ENCODE assay signal across 10 cellular contexts in genomic region chr10:124705817-124706461, GRCh38. TPM values are rescaled to one million over a fixed set of nuclear protein-coding genes. Genes with fewer than 3 reads are reported as not detected.
DNase-seq lines count a peak whose midpoint lies in the region; ATAC-seq and TF ChIP-seq lines count a peak whose summit lies in the region.
"Had no signal": no experiment of that assay in that cellular context is flagged by ENCODE, and none has a peak within 500 bp of the region (broad histone marks: within the 10 kb centered on the region; RNA-seq: fewer than 3 reads in every experiment).

No MANE protein-coding gene starts in this region.

- intact Hi-C loops in CD4-positive, alpha-beta memory T cell (cut with micrococcal nuclease) = no loop called here
- intact Hi-C loops in Panc1 (cut with micrococcal nuclease; ENCODE audit: unreplicated experiment) = no loop called here
- intact Hi-C loops in tibial artery (cut with DNase I; ENCODE audit: low total_unique reads) = no loop called here

- H3K27me3 ChIP-seq in CD4-positive, alpha-beta memory T cell (ENCODE audit: insufficient read depth, low read length) = no peaks in the 10 kb centered on the region
- H3K27me3 ChIP-seq in Panc1 (ENCODE audit: control insufficient read depth, insufficient read depth, low read length) (no peaks in the 10 kb centered on the region), endodermal cell (ENCODE audit: control insufficient read depth, insufficient read depth, low read length, poor library complexity, severe bottlenecking) (no peaks in the 10 kb centered on the region), parathyroid adenoma (ENCODE audit: control insufficient read depth, insufficient read depth, low read length) (no peaks in the 10 kb centered on the region), tibial artery (no peaks in the 10 kb centered on the region)

- POLR2A ChIA-PET in CD4-positive, alpha-beta memory T cell (lab: Charles Lee; ENCODE audit: partially characterized antibody) = interaction anchor here (0.6 to 15.3 kb wide), 15 partner anchors 9 to 94 kb away, joined by 3 to 544 read pairs (median 4); partner anchors contain the start of gene FAM53B
- POLR2A ChIA-PET in Panc1 (lab: Charles Lee) = no interaction called here

- in situ Hi-C loops in Panc1 (cut with HindIII; ENCODE audit: low pct_unique_long_range_greater_than_20kb, low sequenced_read_pairs) = no loop called here

- no TSS peak for BruUV-seq in Panc1 (replicated peaks; lab: Mats Ljungman, UMichigan)

- peaks cover 26 to 46% of the 10 kb centered on the region in 2 donors for H3K36me3 Mint-ChIP-seq in CD4-positive, alpha-beta memory T cell
- peaks cover 12% of the 10 kb centered on the region for H3K36me3 Mint-ChIP-seq in endodermal cell (ENCODE audit: low read depth)

- peaks cover 28% of the 10 kb centered on the region for H3K79me2 ChIP-seq in parathyroid adenoma

- peaks cover 18% of the 10 kb centered on the region for H3K36me3 ChIP-seq in CD4-positive, alpha-beta memory T cell (ENCODE audit: insufficient read depth, low read length)
- H3K36me3 ChIP-seq in Panc1 (ENCODE audit: control insufficient read depth, insufficient read depth, low read length) (no peaks in the 10 kb centered on the region), endodermal cell (ENCODE audit: control insufficient read depth, insufficient read depth, low read length) (peaks cover 8% of the 10 kb centered on the region), parathyroid adenoma (ENCODE audit: control insufficient read depth, insufficient read depth, low read length) (no peaks in the 10 kb centered on the region), tibial artery (peaks cover 0 to 17% (median 0%) of the 10 kb centered on the region in 3 donors)

- H3K4me1 ChIP-seq in CD4-positive, alpha-beta memory T cell (ENCODE audit: insufficient read depth, low read length) = peaks cover 100% of the 10 kb centered on the region
- peaks cover 13% of the 10 kb centered on the region for H3K4me1 ChIP-seq in Panc1 (ENCODE audit: control insufficient read depth, insufficient read depth, low read length)
- H3K4me1 ChIP-seq in endodermal cell (ENCODE audit: control insufficient read depth, insufficient read depth, low read length) = no peaks in the 10 kb centered on the region
- H3K4me1 ChIP-seq in parathyroid adenoma = peaks cover 93% of the 10 kb centered on the region
- H3K4me1 ChIP-seq in tibial artery = peaks cover 3 to 73% (median 49%) of the 10 kb centered on the region in 4 donors

- peak overlapping the region; percentile 90 for H3K27ac ChIP-seq in CD4-positive, alpha-beta memory T cell (ENCODE audit: low read depth, low read length)
- H3K27ac ChIP-seq in Panc1 (ENCODE audit: low read length) = no peak overlapping the region
- H3K27ac ChIP-seq in endodermal cell (ENCODE audit: low read depth, low read length) = no peak overlapping the region
- H3K27ac ChIP-seq in parathyroid adenoma = peak overlapping the region; percentile 100
- no peak overlapping the region for H3K27ac ChIP-seq in tibial artery

- peak overlapping the region in 3 of 8 donors; percentile 59 to 82 (median 61) for H3K4me3 Mint-ChIP-seq in CD4-positive, alpha-beta memory T cell
- no peak overlapping the region for H3K4me3 Mint-ChIP-seq in endodermal cell

- H3K9ac ChIP-seq in endodermal cell (ENCODE audit: extremely low read depth, low read length, poor library complexity, severe bottlenecking) = no peak overlapping the region
- no peak overlapping the region for H3K9ac ChIP-seq in parathyroid adenoma

- WGBS in endodermal cell (ENCODE audit: insufficient coverage in 1 of 2, insufficient read length in 1 of 2), 2 experiments = 92 to 93% methylated on average over 6 to 12 of the region's 12 CpGs

- peaks cover 82 to 100% (median 94%) of the 10 kb centered on the region in 4 donors for H3K4me1 Mint-ChIP-seq in CD4-positive, alpha-beta memory T cell
- H3K4me1 Mint-ChIP-seq in endodermal cell = peaks cover 16% of the 10 kb centered on the region

- no peak for TF ChIP-seq CTCF in Panc1 (IDR thresholded peaks at IDR 0.05)
- TF ChIP-seq CTCF in endodermal cell (conservative IDR thresholded peaks at IDR 0.05) = no peak
- peak; percentile 51 for TF ChIP-seq CTCF in parathyroid adenoma (IDR thresholded peaks at IDR 0.05)
- no peak for TF ChIP-seq CTCF in tibial artery (IDR thresholded peaks at IDR 0.05)

- no peak overlapping the region for H3K4me2 ChIP-seq in parathyroid adenoma (ENCODE audit: low read length)

- DNase-seq in CD4-positive, alpha-beta memory T cell = peak in 1 of 5 donors; percentile 19
- no peak for DNase-seq in Panc1 (ENCODE audit: low read depth, low spot score)
- DNase-seq in endodermal cell = no peak
- no peak for DNase-seq in NCI-H1694 treated with DMSO at 0.1 percent for 48 hours (lab: John Stamatoyannopoulos, UW)
- DNase-seq in NCI-H1436 (lab: John Stamatoyannopoulos, UW) = no peak
- DNase-seq in tibial artery = no peak
- DNase-seq: DMS 273 treated with DMSO at 0.1 percent for 48 hours, NCI-H446 treated with DMSO at 0.1 percent for 48 hours had no signal

- no peaks in the 10 kb centered on the region for H3K9me3 Mint-ChIP-seq in CD4-positive, alpha-beta memory T cell
- H3K9me3 Mint-ChIP-seq in endodermal cell = no peaks in the 10 kb centered on the region

- no peaks in the 10 kb centered on the region for H3K27me3 Mint-ChIP-seq in CD4-positive, alpha-beta memory T cell
- H3K27me3 Mint-ChIP-seq in endodermal cell (ENCODE audit: insufficient read depth) = no peaks in the 10 kb centered on the region

- H3K4me3 ChIP-seq in CD4-positive, alpha-beta memory T cell (ENCODE audit: low read length in 2 of 2) = no peak overlapping the region
- no peak overlapping the region for H3K4me3 ChIP-seq in Panc1 (ENCODE audit: low read depth in 2 of 2, low read length in 2 of 2)
- H3K4me3 ChIP-seq in endodermal cell (ENCODE audit: low read length) = no peak overlapping the region
- no peak overlapping the region for H3K4me3 ChIP-seq in parathyroid adenoma (ENCODE audit: low read depth, low read length)
- no peak overlapping the region for H3K4me3 ChIP-seq in tibial artery

- H3K9me3 ChIP-seq in CD4-positive, alpha-beta memory T cell (ENCODE audit: control insufficient read depth in 1 of 2, low read length in 2 of 2) = no peaks in the 10 kb centered on the region
- H3K9me3 ChIP-seq in Panc1 (ENCODE audit: control insufficient read depth, insufficient read depth, low read depth, low read length) (no peaks in the 10 kb centered on the region), endodermal cell (ENCODE audit: control insufficient read depth, low read length) (no peaks in the 10 kb centered on the region), parathyroid adenoma (ENCODE audit: control insufficient read depth, low read length) (no peaks in the 10 kb centered on the region), tibial artery (no peaks in the 10 kb centered on the region)

- ATAC-seq in Panc1 (peak; percentile 47), GM18517 (IDR thresholded peaks at IDR 0.05; ENCODE audit: unreplicated experiment) (no peak)

- peak overlapping the region; percentile 28 for H2AFZ ChIP-seq in parathyroid adenoma

- CTCF ChIA-PET in CD4-positive, alpha-beta memory T cell (lab: Charles Lee; ENCODE audit: partially characterized antibody) = interaction anchor here (0.8 to 11.1 kb wide), 12 partner anchors 9 to 79 kb away, joined by 3 to 201 read pairs (median 6); no protein-coding TSS in a partner anchor
- CTCF ChIA-PET in Panc1 (lab: Charles Lee) = interaction anchor here (1.2 kb wide), 1 partner anchor 36 kb away, joined by 5 read pairs; no protein-coding TSS in a partner anchor

- peak overlapping the region; percentile 83 to 97 (median 95) for H3K27ac Mint-ChIP-seq in CD4-positive, alpha-beta memory T cell
- peak overlapping the region; percentile 55 for H3K27ac Mint-ChIP-seq in endodermal cell

RNA-seq across cellular contexts. Expression of gene FAM53B, which starts 38.2 kb away (rescaled TPM):
- total RNA-seq in CD4-positive, alpha-beta memory T cell = 10 to 100 TPM; 57.3 to 60.7 TPM
- polyA plus RNA-seq in CD4-positive, alpha-beta memory T cell = 10 to 100 TPM in 1 of 2 donors, 1 to 10 TPM in 1; 7.3 to 42.5 TPM
- total RNA-seq in Panc1 (2021; ENCODE audit: unreplicated experiment) = 42.5 TPM
- 31.8 TPM for polyA plus RNA-seq in Panc1 (2012; ENCODE audit: insufficient read length)
- 10 to 100 TPM; 19.3 to 22.6 TPM for total RNA-seq in endodermal cell
- polyA plus RNA-seq in endodermal cell (2013, experiment 1 of 2) = 21.4 TPM
- 20.2 TPM for polyA plus RNA-seq in endodermal cell (2013, experiment 2 of 2)

Comparison
In these comparisons a context has a peak if more than half of its experiments do, and no peak if none do; other contexts are left out.
1. H3K27ac ChIP-seq: peak in CD4-positive, alpha-beta memory T cell (single experiment) and parathyroid adenoma (single experiment); none in Panc1 (single experiment), endodermal cell (single experiment) and tibial artery (0 of 2).